In the genomic region with DNA sequence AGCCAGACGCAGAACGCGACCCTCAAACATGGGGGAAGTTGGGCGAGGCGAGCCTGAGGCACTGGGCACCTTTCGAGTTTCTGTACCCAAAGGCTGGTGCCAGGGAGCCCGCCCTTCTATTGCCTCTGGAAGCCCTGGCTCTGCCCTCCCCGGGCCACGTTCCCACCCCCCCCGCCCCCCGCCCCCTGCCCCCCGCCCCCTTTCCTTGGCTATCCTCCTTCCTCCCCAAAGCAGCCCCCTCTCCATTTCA, we compare ENCODE assay signal across 8 cellular contexts. TPM values are rescaled to one million over a fixed set of nuclear protein-coding genes. Genes with fewer than 3 reads are reported as not detected.
DNase-seq lines count a peak whose midpoint lies in the region; ATAC-seq, FAIRE-seq and TF ChIP-seq lines count a peak whose summit lies in the region.

No MANE protein-coding gene starts in this region.

- H3K9ac ChIP-seq in astrocyte (ENCODE audit: low read length): peak overlapping the region; percentile 78
- H3K9ac ChIP-seq in HepG2 (ENCODE audit: insufficient read depth, low read depth, low read length): peak overlapping the region; percentile 97

- TF ChIP-seq POLR2A in HepG2 (IDR thresholded peaks at IDR 0.05; ENCODE audit: insufficient read depth in 1 of 2, low read depth in 2 of 2, low read length in 2 of 2): no peak; a peak in 1 of 4 replicates

- H3K27ac Mint-ChIP-seq in activated T-cell treated with anti-CD3 and anti-CD28 coated beads, Interleukin-2, amount 50 U/mL, for 72 hours: peak overlapping the region; percentile 71
- H3K27ac Mint-ChIP-seq in astrocyte (ENCODE audit: unreplicated experiment): peak overlapping the region; percentile 93

- no peaks in the 10 kb centered on the region for H3K27me3 ChIP-seq in astrocyte (ENCODE audit: insufficient read depth, low read length)
- H3K27me3 ChIP-seq in HepG2 (ENCODE audit: control insufficient read depth in 1 of 2, insufficient read depth in 2 of 2, low read length in 2 of 2): no peaks in the 10 kb centered on the region; a peak in 1 of 5 replicates
- peaks cover 65% of the 10 kb centered on the region for H3K27me3 ChIP-seq in thymus (ENCODE audit: control insufficient read depth, insufficient read depth)

- H3K4me1 ChIP-seq in astrocyte (ENCODE audit: insufficient read depth, low read length) (peaks cover 27% of the 10 kb centered on the region), HepG2 (ENCODE audit: insufficient read depth, low read length) (peaks cover 33% of the 10 kb centered on the region), thymus (ENCODE audit: control insufficient read depth, insufficient read depth, low read length) (peaks cover 3% of the 10 kb centered on the region)

- peak overlapping the region; percentile 65 for H3K4me3 ChIP-seq in astrocyte (ENCODE audit: insufficient read depth, low read depth, low read length)
- peak overlapping the region; percentile 72 to 86 (median 84) for H3K4me3 ChIP-seq in HepG2 (replicated peaks in 1 of 3; ENCODE audit: insufficient read depth in 1 of 3, low read depth in 2 of 3, low read length in 3 of 3)
- peak overlapping the region; percentile 48 for H3K4me3 ChIP-seq in thymus (ENCODE audit: low read length)

- no peaks in the 10 kb centered on the region for H3K9me3 ChIP-seq in astrocyte (ENCODE audit: insufficient read depth, low read depth, low read length)
- no peaks in the 10 kb centered on the region for H3K9me3 ChIP-seq in HepG2 (ENCODE audit: low read length)
- no peaks in the 10 kb centered on the region for H3K9me3 ChIP-seq in thymus (ENCODE audit: control insufficient read depth)

- TF ChIP-seq CTCF in astrocyte (IDR thresholded peaks at IDR 0.05; ENCODE audit: insufficient read depth, low read depth, low read length) (no peak), HepG2 (CRISPR knock-in tag; IDR thresholded peaks at IDR 0.05) (no peak)

- ATAC-seq in activated T-cell treated with anti-CD3 and anti-CD28 coated beads, Interleukin-2, amount 50 U/mL, for 72 hours (replicated peaks in 1 of 2): no peak
- ATAC-seq in HepG2 (no peak), GM21723 (IDR thresholded peaks at IDR 0.05; ENCODE audit: unreplicated experiment) (no peak)

- peak overlapping the region; percentile 29 for H2AFZ ChIP-seq in astrocyte (ENCODE audit: low read depth, low read length)
- H2AFZ ChIP-seq in HepG2 (ENCODE audit: low read length): no peak overlapping the region

- TF ChIP-seq RAD21 in HepG2 (CRISPR knock-in tag; IDR thresholded peaks at IDR 0.05): no peak

- no peaks in the 10 kb centered on the region for H3K36me3 ChIP-seq in astrocyte (ENCODE audit: insufficient read depth, low read length)
- no peaks in the 10 kb centered on the region for H3K36me3 ChIP-seq in HepG2 (replicated peaks in 1 of 2; ENCODE audit: control insufficient read depth in 1 of 2, insufficient read depth in 2 of 2, low read length in 2 of 2)
- no peaks in the 10 kb centered on the region for H3K36me3 ChIP-seq in thymus (ENCODE audit: control insufficient read depth, insufficient read depth)

- H3K4me3 Mint-ChIP-seq in activated T-cell treated with anti-CD3 and anti-CD28 coated beads, Interleukin-2, amount 50 U/mL, for 72 hours: peak overlapping the region; percentile 84 to 94
- H3K4me3 Mint-ChIP-seq in astrocyte (ENCODE audit: unreplicated experiment): peak overlapping the region; percentile 87

- H4K20me1 ChIP-seq in astrocyte (ENCODE audit: insufficient read depth, low read length) (no peaks in the 10 kb centered on the region), HepG2 (ENCODE audit: insufficient read depth, low read length) (no peaks in the 10 kb centered on the region)

- H3K27ac ChIP-seq in astrocyte (ENCODE audit: low read depth, low read length) (peak overlapping the region; percentile 65), HepG2 (ENCODE audit: extremely low read length, insufficient read depth, low read length) (peak overlapping the region; percentile 97), thymus (ENCODE audit: low read depth) (peak overlapping the region; percentile 83)

- intact Hi-C loops in HepG2 (cut with micrococcal nuclease; ENCODE audit: unreplicated experiment): loop anchor here (1.0 to 5.0 kb wide), 3 partner anchors 27 to 443 kb away; a partner anchor contains a TSS

- POLR2A ChIA-PET in HepG2 (lab: Yijun Ruan, JAX): interaction anchor here (0.8 to 6.7 kb wide), 14 partner anchors 10 to 85 kb away, joined by 3 to 90 read pairs (median 8); a partner anchor contains a TSS

- no peaks in the 10 kb centered on the region for H3K9me3 Mint-ChIP-seq in activated T-cell treated with anti-CD3 and anti-CD28 coated beads, Interleukin-2, amount 50 U/mL, for 72 hours
- no peaks in the 10 kb centered on the region for H3K9me3 Mint-ChIP-seq in astrocyte (ENCODE audit: unreplicated experiment)

- TF ChIP-seq EP300 in HepG2 (IDR thresholded peaks at IDR 0.05; ENCODE audit: low read depth in 2 of 2, low read length in 2 of 2) (no peak), HepG2 (CRISPR knock-in tag; IDR thresholded peaks at IDR 0.05; ENCODE audit: borderline replicate concordance) (no peak)

- peaks cover 36% of the 10 kb centered on the region for H3K4me1 Mint-ChIP-seq in activated T-cell treated with anti-CD3 and anti-CD28 coated beads, Interleukin-2, amount 50 U/mL, for 72 hours (ENCODE audit: low read depth)
- peaks cover 20% of the 10 kb centered on the region for H3K4me1 Mint-ChIP-seq in astrocyte (ENCODE audit: low read depth, unreplicated experiment)

- FAIRE-seq in astrocyte (lab: Jason Lieb, UNC): no peak
- FAIRE-seq in HepG2 (lab: Jason Lieb, UNC): no peak

- H3K27me3 Mint-ChIP-seq in activated T-cell treated with anti-CD3 and anti-CD28 coated beads, Interleukin-2, amount 50 U/mL, for 72 hours (ENCODE audit: low read depth): no peaks in the 10 kb centered on the region
- H3K27me3 Mint-ChIP-seq in astrocyte (ENCODE audit: low read depth, unreplicated experiment): no peaks in the 10 kb centered on the region

- H3K4me2 ChIP-seq in astrocyte (ENCODE audit: low read length) (peak overlapping the region; percentile 92), HepG2 (ENCODE audit: low read depth, low read length) (peak overlapping the region; percentile 100)

- DNase-seq in activated T-cell treated with anti-CD3 and anti-CD28 coated beads, Interleukin-2, amount 50 U/mL, for 72 hours: no peak
- DNase-seq in activated T-cell treated with anti-CD3 and anti-CD28 coated beads, Interleukin-2, amount 50 U/mL, for 48 hours: no peak
- DNase-seq in astrocyte (ENCODE audit: low read depth) (no peak), HepG2 (ENCODE audit: low spot score) (no peak), NCI-H526 treated with DMSO at 0.1 percent for 48 hours (lab: John Stamatoyannopoulos, UW) (no peak), NOMO-1 (lab: John Stamatoyannopoulos, UW; ENCODE audit: unreplicated experiment in 2 of 2) (no peak)

- BruUV-seq in HepG2 (replicated peaks; lab: Mats Ljungman, UMichigan): no TSS peak

- 0% methylated on average over 7 of the region's 12 CpGs for WGBS in HepG2 (ENCODE audit: low lambda C conversion rate)
- 0% methylated on average over 12 of the region's 12 CpGs for WGBS in thymus

- in situ Hi-C loops in HepG2 (cut with HindIII; ENCODE audit: extremely low pct_ligation_motif_present, low pct_unique_long_range_greater_than_20kb): no loop called here

- H3K36me3 Mint-ChIP-seq in activated T-cell treated with anti-CD3 and anti-CD28 coated beads, Interleukin-2, amount 50 U/mL, for 72 hours (ENCODE audit: insufficient read depth in 2 of 2): peaks cover 11 to 13% of the 10 kb centered on the region in 2 donors
- peaks cover 3% of the 10 kb centered on the region for H3K36me3 Mint-ChIP-seq in astrocyte (ENCODE audit: low read depth, unreplicated experiment)

- H3K79me2 ChIP-seq in astrocyte (ENCODE audit: insufficient read depth, low read length) (peaks cover 20% of the 10 kb centered on the region), HepG2 (ENCODE audit: insufficient read depth, low read length) (peaks cover 20% of the 10 kb centered on the region)

- CTCF ChIA-PET in HepG2 (lab: Yijun Ruan, JAX; ENCODE audit: low intra/inter-chr PET ratio, low total read pairs): interaction anchor here (2.8 to 6.8 kb wide), 2 partner anchors 17 to 94 kb away, joined by 11 to 54 read pairs; no protein-coding TSS in a partner anchor

RNA-seq across cellular contexts. Expression of a gene that starts 2.2 kb away (rescaled TPM):
- 100 to 1,000 TPM; 129 to 141 TPM for total RNA-seq in activated T-cell treated with anti-CD3 and anti-CD28 coated beads, Interleukin-2, amount 50 U/mL, for 72 hours
- total RNA-seq in astrocyte (46.1 and 47.5 TPM in 2 replicates), HepG2 (2016; rRNA removed; fragmentation: Illumina TruSeq; extraction: Trizol) (10.1 and 15.5 TPM in 2 replicates)
- 2.1 and 2.9 TPM in 2 replicates for total RNA-seq in HepG2 (2016; cell fraction: cytosol; rRNA removed; fragmentation: Illumina TruSeq; extraction: Trizol; ENCODE audit: low read depth)
- total RNA-seq in HepG2 (2016; cell fraction: insoluble cytoplasmic fraction; rRNA removed; fragmentation: Illumina TruSeq; extraction: Trizol): 9.4 and 15.2 TPM in 2 replicates
- total RNA-seq in HepG2 (2016; cell fraction: membrane; rRNA removed; fragmentation: Illumina TruSeq; extraction: Trizol): 7.3 and 8.2 TPM in 2 replicates
- total RNA-seq in HepG2 (2016; cell fraction: nucleus; rRNA removed; fragmentation: Illumina TruSeq; extraction: Trizol): 12.6 TPM in 2 replicates
- polyA plus RNA-seq in HepG2 (2011; rRNA removed) (17.5 and 22.3 TPM in 2 replicates), thymus (21.9 TPM)
- polyA plus RNA-seq in HepG2 (2011; cell fraction: cytosol; rRNA removed): 15.0 and 19.2 TPM in 2 replicates
- polyA plus RNA-seq in HepG2 (2011; cell fraction: nucleus; rRNA removed): 45.5 and 50.7 TPM in 2 replicates
- polyA plus RNA-seq in HepG2 (2012): 9.8 and 10.8 TPM in 2 replicates
- polyA plus RNA-seq in HepG2 (2016; cell fraction: cytosol; fragmentation: Illumina TruSeq; extraction: Trizol; ENCODE audit: low read depth): 1.1 and 1.7 TPM in 2 replicates
- polyA plus RNA-seq in HepG2 (2016; cell fraction: insoluble cytoplasmic fraction; fragmentation: Illumina TruSeq; extraction: Trizol; ENCODE audit: low read depth): 10.5 and 12.2 TPM in 2 replicates
- polyA plus RNA-seq in HepG2 (2016; cell fraction: membrane; fragmentation: Illumina TruSeq; extraction: Trizol; ENCODE audit: low read depth): 4.4 and 5.4 TPM in 2 replicates
- polyA plus RNA-seq in HepG2 (2016; cell fraction: nucleus; fragmentation: Illumina TruSeq; extraction: Trizol; ENCODE audit: insufficient read depth, low read depth): 31.6 and 39.9 TPM in 2 replicates
- polyA minus RNA-seq in HepG2 (2011; rRNA and poly(A)+ RNA removed; ENCODE audit: low replicate concordance): 32.5 and 45.9 TPM in 2 replicates
- 9.9 and 13.2 TPM in 2 replicates for polyA minus RNA-seq in HepG2 (2011; cell fraction: cytosol; rRNA and poly(A)+ RNA removed)
- polyA minus RNA-seq in HepG2 (2011; cell fraction: nucleus; rRNA and poly(A)+ RNA removed): 10.3 and 13.3 TPM in 2 replicates

RNA-seq across cellular contexts. Expression of a gene that starts 7.0 kb away (rescaled TPM):
- 1 to 10 TPM in 1 of 2 donors, under 1 TPM in 1; 0.65 to 2.3 TPM for total RNA-seq in activated T-cell treated with anti-CD3 and anti-CD28 coated beads, Interleukin-2, amount 50 U/mL, for 72 hours
- total RNA-seq in astrocyte: 0.99 TPM in 1 of 2 replicates, not detected in the other
- total RNA-seq in HepG2 (2016; rRNA removed; fragmentation: Illumina TruSeq; extraction: Trizol): 0.29 TPM in 1 of 2 replicates, not detected in the other
- not detected in 2 replicates for total RNA-seq in HepG2 (2016; cell fraction: cytosol; rRNA removed; fragmentation: Illumina TruSeq; extraction: Trizol; ENCODE audit: low read depth)
- 0.32 TPM in 1 of 2 replicates, not detected in the other for total RNA-seq in HepG2 (2016; cell fraction: insoluble cytoplasmic fraction; rRNA removed; fragmentation: Illumina TruSeq; extraction: Trizol)
- not detected in 2 replicates for total RNA-seq in HepG2 (2016; cell fraction: membrane; rRNA removed; fragmentation: Illumina TruSeq; extraction: Trizol)
- 1.1 and 1.3 TPM in 2 replicates for total RNA-seq in HepG2 (2016; cell fraction: nucleus; rRNA removed; fragmentation: Illumina TruSeq; extraction: Trizol)
- not detected in 2 replicates for polyA plus RNA-seq in HepG2 (2011; rRNA removed)
- polyA plus RNA-seq in HepG2 (2011; cell fraction: cytosol; rRNA removed): not detected in 2 replicates
- 0.29 and 0.40 TPM in 2 replicates for polyA plus RNA-seq in HepG2 (2011; cell fraction: nucleus; rRNA removed)
- not detected in 2 replicates for polyA plus RNA-seq in HepG2 (2012)
- not detected in 2 replicates for polyA plus RNA-seq in HepG2 (2016; cell fraction: cytosol; fragmentation: Illumina TruSeq; extraction: Trizol; ENCODE audit: low read depth)
- polyA plus RNA-seq in HepG2 (2016; cell fraction: insoluble cytoplasmic fraction; fragmentation: Illumina TruSeq; extraction: Trizol; ENCODE audit: low read depth): not detected in 2 replicates
- polyA plus RNA-seq in HepG2 (2016; cell fraction: membrane; fragmentation: Illumina TruSeq; extraction: Trizol; ENCODE audit: low read depth): not detected in 2 replicates
- polyA plus RNA-seq in HepG2 (2016; cell fraction: nucleus; fragmentation: Illumina TruSeq; extraction: Trizol; ENCODE audit: insufficient read depth, low read depth): not detected in 2 replicates
- polyA minus RNA-seq in HepG2 (2011; rRNA and poly(A)+ RNA removed; ENCODE audit: low replicate concordance): 1.3 and 7.6 TPM in 2 replicates
- not detected in 2 replicates for polyA minus RNA-seq in HepG2 (2011; cell fraction: cytosol; rRNA and poly(A)+ RNA removed)
- polyA minus RNA-seq in HepG2 (2011; cell fraction: nucleus; rRNA and poly(A)+ RNA removed): 1.6 TPM in 1 of 2 replicates, not detected in the other
- polyA plus RNA-seq in thymus: 0.16 TPM

RNA-seq across cellular contexts. Expression of a gene that starts 17.3 kb away (rescaled TPM):
- total RNA-seq in activated T-cell treated with anti-CD3 and anti-CD28 coated beads, Interleukin-2, amount 50 U/mL, for 72 hours: 10 to 100 TPM; 45.5 to 55.1 TPM
- 46.6 and 51.5 TPM in 2 replicates for total RNA-seq in astrocyte
- total RNA-seq in HepG2 (2016; rRNA removed; fragmentation: Illumina TruSeq; extraction: Trizol): 32.8 and 32.9 TPM in 2 replicates
- total RNA-seq in HepG2 (2016; cell fraction: cytosol; rRNA removed; fragmentation: Illumina TruSeq; extraction: Trizol; ENCODE audit: low read depth): 21.5 and 22.7 TPM in 2 replicates
- total RNA-seq in HepG2 (2016; cell fraction: insoluble cytoplasmic fraction; rRNA removed; fragmentation: Illumina TruSeq; extraction: Trizol): 29.0 and 37.1 TPM in 2 replicates
- total RNA-seq in HepG2 (2016; cell fraction: membrane; rRNA removed; fragmentation: Illumina TruSeq; extraction: Trizol): 23.4 and 27.9 TPM in 2 replicates
- 37.9 and 38.9 TPM in 2 replicates for total RNA-seq in HepG2 (2016; cell fraction: nucleus; rRNA removed; fragmentation: Illumina TruSeq; extraction: Trizol)
- polyA plus RNA-seq in HepG2 (2011; rRNA removed): 25.9 and 30.3 TPM in 2 replicates
- 16.4 and 22.8 TPM in 2 replicates for polyA plus RNA-seq in HepG2 (2011; cell fraction: cytosol; rRNA removed)
- polyA plus RNA-seq in HepG2 (2011; cell fraction: nucleus; rRNA removed): 84.3 and 94.4 TPM in 2 replicates
- 15.3 and 18.2 TPM in 2 replicates for polyA plus RNA-seq in HepG2 (2012)
- polyA plus RNA-seq in HepG2 (2016; cell fraction: cytosol; fragmentation: Illumina TruSeq; extraction: Trizol; ENCODE audit: low read depth): 17.3 and 18.3 TPM in 2 replicates
- 28.5 and 31.1 TPM in 2 replicates for polyA plus RNA-seq in HepG2 (2016; cell fraction: insoluble cytoplasmic fraction; fragmentation: Illumina TruSeq; extraction: Trizol; ENCODE audit: low read depth)
- polyA plus RNA-seq in HepG2 (2016; cell fraction: membrane; fragmentation: Illumina TruSeq; extraction: Trizol; ENCODE audit: low read depth): 17.7 and 19.3 TPM in 2 replicates
- 64.3 and 72.6 TPM in 2 replicates for polyA plus RNA-seq in HepG2 (2016; cell fraction: nucleus; fragmentation: Illumina TruSeq; extraction: Trizol; ENCODE audit: insufficient read depth, low read depth)
- polyA minus RNA-seq in HepG2 (2011; rRNA and poly(A)+ RNA removed; ENCODE audit: low replicate concordance): 34.0 and 163 TPM in 2 replicates
- polyA minus RNA-seq in HepG2 (2011; cell fraction: cytosol; rRNA and poly(A)+ RNA removed): 7.6 and 9.5 TPM in 2 replicates
- polyA minus RNA-seq in HepG2 (2011; cell fraction: nucleus; rRNA and poly(A)+ RNA removed): 15.7 and 16.8 TPM in 2 replicates
- 34.8 TPM for polyA plus RNA-seq in thymus

RNA-seq across cellular contexts. Expression of a gene that starts 25.9 kb away (rescaled TPM):
- total RNA-seq in activated T-cell treated with anti-CD3 and anti-CD28 coated beads, Interleukin-2, amount 50 U/mL, for 72 hours: 100 to 1,000 TPM; 251 to 304 TPM
- 36.5 and 37.9 TPM in 2 replicates for total RNA-seq in astrocyte
- 217 and 268 TPM in 2 replicates for total RNA-seq in HepG2 (2016; rRNA removed; fragmentation: Illumina TruSeq; extraction: Trizol)
- total RNA-seq in HepG2 (2016; cell fraction: cytosol; rRNA removed; fragmentation: Illumina TruSeq; extraction: Trizol; ENCODE audit: low read depth): 95.8 and 111 TPM in 2 replicates
- total RNA-seq in HepG2 (2016; cell fraction: insoluble cytoplasmic fraction; rRNA removed; fragmentation: Illumina TruSeq; extraction: Trizol): 219 and 283 TPM in 2 replicates
- 160 and 171 TPM in 2 replicates for total RNA-seq in HepG2 (2016; cell fraction: membrane; rRNA removed; fragmentation: Illumina TruSeq; extraction: Trizol)
- 75.7 and 82.8 TPM in 2 replicates for total RNA-seq in HepG2 (2016; cell fraction: nucleus; rRNA removed; fragmentation: Illumina TruSeq; extraction: Trizol)
- polyA plus RNA-seq in HepG2 (2011; rRNA removed): 122 and 222 TPM in 2 replicates
- 141 and 184 TPM in 2 replicates for polyA plus RNA-seq in HepG2 (2011; cell fraction: cytosol; rRNA removed)
- 54.7 and 67.5 TPM in 2 replicates for polyA plus RNA-seq in HepG2 (2011; cell fraction: nucleus; rRNA removed)
- polyA plus RNA-seq in HepG2 (2012): 103 and 128 TPM in 2 replicates
- 98.3 and 114 TPM in 2 replicates for polyA plus RNA-seq in HepG2 (2016; cell fraction: cytosol; fragmentation: Illumina TruSeq; extraction: Trizol; ENCODE audit: low read depth)
- polyA plus RNA-seq in HepG2 (2016; cell fraction: insoluble cytoplasmic fraction; fragmentation: Illumina TruSeq; extraction: Trizol; ENCODE audit: low read depth): 306 and 328 TPM in 2 replicates
- 149 and 155 TPM in 2 replicates for polyA plus RNA-seq in HepG2 (2016; cell fraction: membrane; fragmentation: Illumina TruSeq; extraction: Trizol; ENCODE audit: low read depth)
- 139 and 158 TPM in 2 replicates for polyA plus RNA-seq in HepG2 (2016; cell fraction: nucleus; fragmentation: Illumina TruSeq; extraction: Trizol; ENCODE audit: insufficient read depth, low read depth)
- 89.2 and 369 TPM in 2 replicates for polyA minus RNA-seq in HepG2 (2011; rRNA and poly(A)+ RNA removed; ENCODE audit: low replicate concordance)
- 31.4 and 39.6 TPM in 2 replicates for polyA minus RNA-seq in HepG2 (2011; cell fraction: cytosol; rRNA and poly(A)+ RNA removed)
- 20.0 and 31.2 TPM in 2 replicates for polyA minus RNA-seq in HepG2 (2011; cell fraction: nucleus; rRNA and poly(A)+ RNA removed)
- polyA plus RNA-seq in thymus: 32.8 TPM

RNA-seq across cellular contexts. Expression of a gene that starts 29.9 kb away (rescaled TPM):
- 10 to 100 TPM; 55.8 to 58.6 TPM for total RNA-seq in activated T-cell treated with anti-CD3 and anti-CD28 coated beads, Interleukin-2, amount 50 U/mL, for 72 hours
- total RNA-seq in astrocyte (391 and 397 TPM in 2 replicates), HepG2 (2016; rRNA removed; fragmentation: Illumina TruSeq; extraction: Trizol) (52.0 and 55.0 TPM in 2 replicates)
- 10.4 and 11.4 TPM in 2 replicates for total RNA-seq in HepG2 (2016; cell fraction: cytosol; rRNA removed; fragmentation: Illumina TruSeq; extraction: Trizol; ENCODE audit: low read depth)
- 43.4 and 62.0 TPM in 2 replicates for total RNA-seq in HepG2 (2016; cell fraction: insoluble cytoplasmic fraction; rRNA removed; fragmentation: Illumina TruSeq; extraction: Trizol)
- 32.4 and 34.5 TPM in 2 replicates for total RNA-seq in HepG2 (2016; cell fraction: membrane; rRNA removed; fragmentation: Illumina TruSeq; extraction: Trizol)
- 38.5 and 42.7 TPM in 2 replicates for total RNA-seq in HepG2 (2016; cell fraction: nucleus; rRNA removed; fragmentation: Illumina TruSeq; extraction: Trizol)
- polyA plus RNA-seq in HepG2 (2011; rRNA removed) (137 and 146 TPM in 2 replicates), thymus (66.7 TPM)
- polyA plus RNA-seq in HepG2 (2011; cell fraction: cytosol; rRNA removed): 58.2 and 72.4 TPM in 2 replicates
- polyA plus RNA-seq in HepG2 (2011; cell fraction: nucleus; rRNA removed): 261 and 328 TPM in 2 replicates
- 46.9 and 60.8 TPM in 2 replicates for polyA plus RNA-seq in HepG2 (2012)
- 13.4 and 13.5 TPM in 2 replicates for polyA plus RNA-seq in HepG2 (2016; cell fraction: cytosol; fragmentation: Illumina TruSeq; extraction: Trizol; ENCODE audit: low read depth)
- 59.8 and 73.1 TPM in 2 replicates for polyA plus RNA-seq in HepG2 (2016; cell fraction: insoluble cytoplasmic fraction; fragmentation: Illumina TruSeq; extraction: Trizol; ENCODE audit: low read depth)
- polyA plus RNA-seq in HepG2 (2016; cell fraction: membrane; fragmentation: Illumina TruSeq; extraction: Trizol; ENCODE audit: low read depth): 34.6 and 37.7 TPM in 2 replicates
- 141 and 171 TPM in 2 replicates for polyA plus RNA-seq in HepG2 (2016; cell fraction: nucleus; fragmentation: Illumina TruSeq; extraction: Trizol; ENCODE audit: insufficient read depth, low read depth)
- 119 and 193 TPM in 2 replicates for polyA minus RNA-seq in HepG2 (2011; rRNA and poly(A)+ RNA removed; ENCODE audit: low replicate concordance)
- polyA minus RNA-seq in HepG2 (2011; cell fraction: cytosol; rRNA and poly(A)+ RNA removed): 49.8 and 52.4 TPM in 2 replicates
- polyA minus RNA-seq in HepG2 (2011; cell fraction: nucleus; rRNA and poly(A)+ RNA removed): 37.5 and 41.5 TPM in 2 replicates
